Comparison of ENCODE assay signal across 1 cellular context in genomic region chr1:244362481-244362880, GRCh38.
TF ChIP-seq lines count a peak whose summit lies in the region.

No MANE protein-coding gene starts in this region.

TF ChIP-seq in IMR-90, 13 proteins besides CTCF, POLR2A, EP300 and RAD21 (continued from another document):
- TF ChIP-seq, protein P1, sequence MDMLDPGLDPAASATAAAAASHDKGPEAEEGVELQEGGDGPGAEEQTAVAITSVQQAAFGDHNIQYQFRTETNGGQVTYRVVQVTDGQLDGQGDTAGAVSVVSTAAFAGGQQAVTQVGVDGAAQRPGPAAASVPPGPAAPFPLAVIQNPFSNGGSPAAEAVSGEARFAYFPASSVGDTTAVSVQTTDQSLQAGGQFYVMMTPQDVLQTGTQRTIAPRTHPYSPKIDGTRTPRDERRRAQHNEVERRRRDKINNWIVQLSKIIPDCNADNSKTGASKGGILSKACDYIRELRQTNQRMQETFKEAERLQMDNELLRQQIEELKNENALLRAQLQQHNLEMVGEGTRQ (IDR thresholded peaks at IDR 0.05; ENCODE audit: low read depth, low read length) = no peak
- TF ChIP-seq RFX5 (IDR thresholded peaks at IDR 0.05; ENCODE audit: low read depth, low read length) (no peak), ELK1 (IDR thresholded peaks at IDR 0.05; ENCODE audit: borderline replicate concordance, low read depth, low read length) (no peak), MXI1 (IDR thresholded peaks at IDR 0.05; ENCODE audit: borderline replicate concordance, low read depth, low read length) (no peak)
